In the genomic region with DNA sequence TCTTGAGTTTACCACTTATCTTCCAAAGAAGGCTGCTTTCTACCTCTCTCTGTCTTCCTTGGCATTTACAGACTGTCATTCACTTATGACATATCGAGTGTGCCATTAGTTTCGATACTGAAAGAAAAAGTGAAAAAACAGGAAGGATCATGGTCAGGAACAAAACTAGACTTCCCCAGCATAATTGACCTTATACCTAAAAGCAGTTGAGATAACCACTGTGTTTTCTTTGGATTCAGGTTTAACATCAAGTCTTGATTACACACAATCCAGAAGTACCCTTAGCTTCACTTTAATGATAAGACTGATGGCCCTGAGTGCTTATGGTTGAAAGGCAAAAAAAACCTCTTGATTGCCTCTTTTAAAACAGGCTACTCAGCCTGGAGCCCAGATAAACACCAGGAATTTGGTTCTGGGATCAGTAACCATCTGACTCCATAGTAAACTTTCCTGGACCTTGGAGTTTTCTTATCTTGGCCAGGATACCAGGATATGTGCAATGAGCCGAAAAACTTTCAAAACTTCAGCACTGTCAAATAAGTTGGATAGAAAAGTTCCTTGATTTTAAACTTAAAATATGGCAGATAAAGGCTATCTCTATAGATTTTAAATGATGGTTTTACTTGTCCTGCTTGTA, we compare ENCODE assay signal across 14 cellular contexts. TPM values are rescaled to one million over a fixed set of nuclear protein-coding genes. Genes with fewer than 3 reads are reported as not detected.
A peak's percentile ranks its signal among the peaks of the same experiment; 100 is the strongest.
DNase-seq lines count a peak whose midpoint lies in the region; ATAC-seq and TF ChIP-seq lines count a peak whose summit lies in the region.
"Had no signal": no experiment of that assay in that cellular context is flagged by ENCODE, and none has a peak within 500 bp of the region (broad histone marks: within the 10 kb centered on the region; RNA-seq: fewer than 3 reads in every experiment).

No MANE protein-coding gene starts in this region.

- H3K27ac ChIP-seq in Karpas-422 (ENCODE audit: low read length) (no peak overlapping the region), ascending aorta (peak overlapping the region; percentile 19 to 30), mucosa of rectum (ENCODE audit: low read depth in 2 of 2, low read length in 2 of 2) (peak overlapping the region in 1 of 2 donors; percentile 45), tibial nerve (peak overlapping the region in 2 of 4 donors; percentile 69 to 74)

- H3K9me3 Mint-ChIP-seq in activated naive CD4-positive, alpha-beta T cell treated with anti-CD3 and anti-CD28 coated beads, Interleukin-2, amount 50 U/mL, for 72 hours, result no peaks in the 10 kb centered on the region
- H3K9me3 Mint-ChIP-seq: H9 had no signal

- H3K9ac ChIP-seq in Karpas-422 (ENCODE audit: low read length) (no peak overlapping the region), mucosa of rectum (ENCODE audit: low read depth in 1 of 2, low read length in 2 of 2) (peak overlapping the region in 1 of 2 donors; percentile 37)

- no peaks in the 10 kb centered on the region for H4K20me1 ChIP-seq in Karpas-422 (ENCODE audit: insufficient read depth, low read depth, low read length)

- TF ChIP-seq POLR2A in tibial nerve (IDR thresholded peaks at IDR 0.05), result no peak

- H3K36me3 Mint-ChIP-seq in activated naive CD4-positive, alpha-beta T cell treated with anti-CD3 and anti-CD28 coated beads, Interleukin-2, amount 50 U/mL, for 72 hours, result peaks cover 0 to 6% of the 10 kb centered on the region in 2 donors

- H3K9me2 ChIP-seq in Karpas-422 (replicated peaks; ENCODE audit: insufficient read depth, low read length), result no peaks in the 10 kb centered on the region

- H2AFZ ChIP-seq in Karpas-422 (ENCODE audit: low read length), result no peak overlapping the region; the same call in 1 of the 2 replicates

- TF ChIP-seq EP300 in tibial nerve (IDR thresholded peaks at IDR 0.05), result no peak

- H3K27me3 ChIP-seq in Karpas-422 (ENCODE audit: low read length) (no peaks in the 10 kb centered on the region), ascending aorta (no peaks in the 10 kb centered on the region), mucosa of rectum (ENCODE audit: control insufficient read depth in 2 of 2, insufficient read depth in 2 of 2, low read length in 2 of 2) (peaks cover 0 to 2% of the 10 kb centered on the region in 2 donors), tibial nerve (no peaks in the 10 kb centered on the region)

- ATAC-seq in activated naive CD4-positive, alpha-beta T cell treated with anti-CD3 and anti-CD28 coated beads, Interleukin-2, amount 50 U/mL, for 72 hours, result no peak

- no peaks in the 10 kb centered on the region for H3K4me1 ChIP-seq in Karpas-422 (ENCODE audit: low read length)
- peaks cover 6 to 8% of the 10 kb centered on the region in 2 donors for H3K4me1 ChIP-seq in ascending aorta
- H3K4me1 ChIP-seq in mucosa of rectum (ENCODE audit: control insufficient read depth in 2 of 2, insufficient read depth in 2 of 2, low read length in 2 of 2), result peaks cover 4 to 8% of the 10 kb centered on the region in 2 donors
- H3K4me1 ChIP-seq in tibial nerve, result peaks cover 0 to 27% (median 0%) of the 10 kb centered on the region in 4 donors

- no peak overlapping the region for H3K27ac Mint-ChIP-seq in activated naive CD4-positive, alpha-beta T cell treated with anti-CD3 and anti-CD28 coated beads, Interleukin-2, amount 50 U/mL, for 72 hours
- H3K27ac Mint-ChIP-seq: H9 had no signal

- intact Hi-C loops in ascending aorta (cut with DNase I), result no loop called here

- no peaks in the 10 kb centered on the region for H3K36me3 ChIP-seq in Karpas-422 (ENCODE audit: insufficient read depth, low read length)
- H3K36me3 ChIP-seq in ascending aorta, result no peaks in the 10 kb centered on the region
- H3K36me3 ChIP-seq in mucosa of rectum (ENCODE audit: control insufficient read depth in 2 of 2, insufficient read depth in 2 of 2, low read length in 2 of 2), result no peaks in the 10 kb centered on the region
- H3K36me3 ChIP-seq in tibial nerve, result no peaks in the 10 kb centered on the region

- no peaks in the 10 kb centered on the region for H3K79me2 ChIP-seq in Karpas-422 (ENCODE audit: low read length)

- DNase-seq in CD1c-positive myeloid dendritic cell (ENCODE audit: extremely low spot score) (peak; percentile 54), Karpas-422 (no peak), ascending aorta (ENCODE audit: low spot score in 2 of 2) (no peak), cerebellar cortex (ENCODE audit: low spot score) (no peak), tibial nerve (ENCODE audit: low spot score in 2 of 2) (no peak), occipital lobe (lab: John Stamatoyannopoulos, UW) (no peak)
- no peak for DNase-seq in activated naive CD4-positive, alpha-beta T cell treated with anti-CD3 and anti-CD28 coated beads, Interleukin-2, amount 50 U/mL, for 72 hours (ENCODE audit: low spot score in 2 of 2)
- DNase-seq: activated T-cell treated with anti-CD3 and anti-CD28 coated beads for 4 hours, DMS79 treated with DMSO at 0.1 percent for 48 hours, H9, NCI-H1105, NCI-H526, nucleus accumbens had no signal

- 67 to 69% methylated on average over 3 of the region's 3 CpGs for WGBS in tibial nerve, 2 donors

- H3K4me3 ChIP-seq in Karpas-422 (ENCODE audit: low read length), result no peak overlapping the region; the same call in 1 of the 2 replicates
- H3K4me3 ChIP-seq in ascending aorta, result no peak overlapping the region
- peak overlapping the region; percentile 1 to 19 for H3K4me3 ChIP-seq in mucosa of rectum (ENCODE audit: low read length in 2 of 2)
- H3K4me3 ChIP-seq in tibial nerve, result no peak overlapping the region

- H3K4me2 ChIP-seq in Karpas-422 (ENCODE audit: low read depth, low read length, poor library complexity, severe bottlenecking), result peak overlapping the region; percentile 1

- H3K9me3 ChIP-seq in Karpas-422 (ENCODE audit: low read length) (no peaks in the 10 kb centered on the region), ascending aorta (no peaks in the 10 kb centered on the region), mucosa of rectum (ENCODE audit: control insufficient read depth in 2 of 2, low read length in 2 of 2) (no peaks in the 10 kb centered on the region), tibial nerve (no peaks in the 10 kb centered on the region)

- TF ChIP-seq CTCF in ascending aorta (IDR thresholded peaks at IDR 0.05), result no peak
- no peak for TF ChIP-seq CTCF in tibial nerve (IDR thresholded peaks at IDR 0.05)

RNA-seq across cellular contexts. Expression of a gene that starts 5.0 kb away (rescaled TPM):
- total RNA-seq in Karpas-422 (2014; rRNA removed; shearing (Covaris generic); ENCODE audit: low replicate concordance), result not detected in 2 replicates
- total RNA-seq in ascending aorta (34.0 TPM), tibial nerve (100 to 1,000 TPM; 107 to 210 (median 168) TPM), occipital lobe (64.3 TPM)
- 1 to 10 TPM; 2.8 to 7.7 TPM for total RNA-seq in activated naive CD4-positive, alpha-beta T cell treated with anti-CD3 and anti-CD28 coated beads, Interleukin-2, amount 50 U/mL, for 72 hours

Comparison
In these comparisons a context has a peak if more than half of its experiments do, and no peak if none do; other contexts are left out.
1. H3K4me3 ChIP-seq: peak in mucosa of rectum (2 of 2); none in Karpas-422 (single experiment), ascending aorta (0 of 2) and tibial nerve (0 of 4).